ENCODE assay signal across 8 cellular contexts in genomic region chr11:126419801-126420729, GRCh38.
DNase-seq lines count a peak whose midpoint lies in the region; ATAC-seq and TF ChIP-seq lines count a peak whose summit lies in the region.

No MANE protein-coding gene starts in this region.

- ATAC-seq in GM18868 (IDR thresholded peaks at IDR 0.05; ENCODE audit: unreplicated experiment) = peak; percentile 87
- ATAC-seq in HG02938 (IDR thresholded peaks at IDR 0.05; ENCODE audit: unreplicated experiment) = peak; percentile 85
- no peak for ATAC-seq in psoas muscle

- DNase-seq in SIG-M5 (lab: John Stamatoyannopoulos, UW) (peak; percentile 16), mesothelial cell of epicardium (ENCODE audit: low spot score in 2 of 2, unreplicated experiment in 2 of 2) (no peak), psoas muscle (no peak), DMS79 (lab: John Stamatoyannopoulos, UW) (no peak), NCI-H146 treated with DMSO at 0.1 percent for 48 hours (lab: John Stamatoyannopoulos, UW; ENCODE audit: unreplicated experiment) (no peak)
- DNase-seq in activated CD4-positive, CD25-positive, alpha-beta regulatory T cell (lab: John Stamatoyannopoulos, UW) = no peak

- H3K27me3 ChIP-seq in psoas muscle (ENCODE audit: insufficient read depth in 3 of 3, low read length in 2 of 3) = no peaks in the 10 kb centered on the region

- no peak overlapping the region for H3K4me3 ChIP-seq in psoas muscle

- peak overlapping the region; percentile 64 for H3K27ac Mint-ChIP-seq in mesothelial cell of epicardium

- H3K4me1 Mint-ChIP-seq in mesothelial cell of epicardium = peaks cover 6% of the 10 kb centered on the region

- H3K27me3 Mint-ChIP-seq in mesothelial cell of epicardium (ENCODE audit: low read depth) = no peaks in the 10 kb centered on the region

- H3K36me3 ChIP-seq in psoas muscle (ENCODE audit: insufficient read depth in 1 of 2, low read depth in 1 of 2) = no peaks in the 10 kb centered on the region

- no peak for TF ChIP-seq CTCF in mesothelial cell of epicardium (IDR thresholded peaks at IDR 0.05; ENCODE audit: unreplicated experiment)
- no peak for TF ChIP-seq CTCF in psoas muscle (IDR thresholded peaks at IDR 0.05)

- H3K4me3 Mint-ChIP-seq in mesothelial cell of epicardium = no peak overlapping the region

- H3K9me3 ChIP-seq in psoas muscle = no peaks in the 10 kb centered on the region

- H3K9me3 Mint-ChIP-seq in mesothelial cell of epicardium = no peaks in the 10 kb centered on the region

- no peaks in the 10 kb centered on the region for H3K4me1 ChIP-seq in psoas muscle

- intact Hi-C loops in psoas muscle (cut with DNase I) = loop anchor here in 1 of 2 donors (5.0 kb wide), 1 partner anchor 108 kb away; no protein-coding TSS in a partner anchor

- no peaks in the 10 kb centered on the region for H3K36me3 Mint-ChIP-seq in mesothelial cell of epicardium

- WGBS in psoas muscle, 3 donors = 81 to 85% (median 85%) methylated on average over 11 of the region's 11 CpGs

- no peak overlapping the region for H3K27ac ChIP-seq in psoas muscle

Comparison
In these comparisons a context has a peak if more than half of its experiments do, and no peak if none do; other contexts are left out.
1. ATAC-seq: peak in GM18868 (single experiment) and HG02938 (single experiment); none in psoas muscle (0 of 4).